1 cellular context compared by ENCODE assay signal in the genomic region with DNA sequence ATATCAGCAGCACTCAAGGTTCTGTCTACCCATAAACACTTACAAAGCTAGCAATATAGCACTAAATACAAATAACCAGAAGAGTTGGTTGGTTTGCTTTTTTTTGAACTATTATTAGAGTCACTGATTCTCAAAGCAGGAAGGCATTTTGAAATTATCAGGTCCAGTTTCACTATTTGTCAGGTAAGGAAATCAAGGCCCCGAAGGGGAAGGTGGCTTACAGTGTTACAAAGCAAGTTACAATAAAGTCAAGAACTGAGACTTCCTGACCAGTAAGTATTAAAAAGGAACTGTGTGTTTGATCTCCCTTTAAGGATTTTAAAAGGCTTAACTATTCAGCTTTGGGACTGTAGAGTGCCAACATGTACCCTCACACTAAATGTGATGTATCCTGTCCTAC.
TF ChIP-seq lines count a peak whose summit lies in the region.

No MANE protein-coding gene starts in this region.

TF ChIP-seq in GM23338, 12 proteins besides CTCF, POLR2A, EP300 and RAD21 (continued from another document):
- TF ChIP-seq, protein P1, sequence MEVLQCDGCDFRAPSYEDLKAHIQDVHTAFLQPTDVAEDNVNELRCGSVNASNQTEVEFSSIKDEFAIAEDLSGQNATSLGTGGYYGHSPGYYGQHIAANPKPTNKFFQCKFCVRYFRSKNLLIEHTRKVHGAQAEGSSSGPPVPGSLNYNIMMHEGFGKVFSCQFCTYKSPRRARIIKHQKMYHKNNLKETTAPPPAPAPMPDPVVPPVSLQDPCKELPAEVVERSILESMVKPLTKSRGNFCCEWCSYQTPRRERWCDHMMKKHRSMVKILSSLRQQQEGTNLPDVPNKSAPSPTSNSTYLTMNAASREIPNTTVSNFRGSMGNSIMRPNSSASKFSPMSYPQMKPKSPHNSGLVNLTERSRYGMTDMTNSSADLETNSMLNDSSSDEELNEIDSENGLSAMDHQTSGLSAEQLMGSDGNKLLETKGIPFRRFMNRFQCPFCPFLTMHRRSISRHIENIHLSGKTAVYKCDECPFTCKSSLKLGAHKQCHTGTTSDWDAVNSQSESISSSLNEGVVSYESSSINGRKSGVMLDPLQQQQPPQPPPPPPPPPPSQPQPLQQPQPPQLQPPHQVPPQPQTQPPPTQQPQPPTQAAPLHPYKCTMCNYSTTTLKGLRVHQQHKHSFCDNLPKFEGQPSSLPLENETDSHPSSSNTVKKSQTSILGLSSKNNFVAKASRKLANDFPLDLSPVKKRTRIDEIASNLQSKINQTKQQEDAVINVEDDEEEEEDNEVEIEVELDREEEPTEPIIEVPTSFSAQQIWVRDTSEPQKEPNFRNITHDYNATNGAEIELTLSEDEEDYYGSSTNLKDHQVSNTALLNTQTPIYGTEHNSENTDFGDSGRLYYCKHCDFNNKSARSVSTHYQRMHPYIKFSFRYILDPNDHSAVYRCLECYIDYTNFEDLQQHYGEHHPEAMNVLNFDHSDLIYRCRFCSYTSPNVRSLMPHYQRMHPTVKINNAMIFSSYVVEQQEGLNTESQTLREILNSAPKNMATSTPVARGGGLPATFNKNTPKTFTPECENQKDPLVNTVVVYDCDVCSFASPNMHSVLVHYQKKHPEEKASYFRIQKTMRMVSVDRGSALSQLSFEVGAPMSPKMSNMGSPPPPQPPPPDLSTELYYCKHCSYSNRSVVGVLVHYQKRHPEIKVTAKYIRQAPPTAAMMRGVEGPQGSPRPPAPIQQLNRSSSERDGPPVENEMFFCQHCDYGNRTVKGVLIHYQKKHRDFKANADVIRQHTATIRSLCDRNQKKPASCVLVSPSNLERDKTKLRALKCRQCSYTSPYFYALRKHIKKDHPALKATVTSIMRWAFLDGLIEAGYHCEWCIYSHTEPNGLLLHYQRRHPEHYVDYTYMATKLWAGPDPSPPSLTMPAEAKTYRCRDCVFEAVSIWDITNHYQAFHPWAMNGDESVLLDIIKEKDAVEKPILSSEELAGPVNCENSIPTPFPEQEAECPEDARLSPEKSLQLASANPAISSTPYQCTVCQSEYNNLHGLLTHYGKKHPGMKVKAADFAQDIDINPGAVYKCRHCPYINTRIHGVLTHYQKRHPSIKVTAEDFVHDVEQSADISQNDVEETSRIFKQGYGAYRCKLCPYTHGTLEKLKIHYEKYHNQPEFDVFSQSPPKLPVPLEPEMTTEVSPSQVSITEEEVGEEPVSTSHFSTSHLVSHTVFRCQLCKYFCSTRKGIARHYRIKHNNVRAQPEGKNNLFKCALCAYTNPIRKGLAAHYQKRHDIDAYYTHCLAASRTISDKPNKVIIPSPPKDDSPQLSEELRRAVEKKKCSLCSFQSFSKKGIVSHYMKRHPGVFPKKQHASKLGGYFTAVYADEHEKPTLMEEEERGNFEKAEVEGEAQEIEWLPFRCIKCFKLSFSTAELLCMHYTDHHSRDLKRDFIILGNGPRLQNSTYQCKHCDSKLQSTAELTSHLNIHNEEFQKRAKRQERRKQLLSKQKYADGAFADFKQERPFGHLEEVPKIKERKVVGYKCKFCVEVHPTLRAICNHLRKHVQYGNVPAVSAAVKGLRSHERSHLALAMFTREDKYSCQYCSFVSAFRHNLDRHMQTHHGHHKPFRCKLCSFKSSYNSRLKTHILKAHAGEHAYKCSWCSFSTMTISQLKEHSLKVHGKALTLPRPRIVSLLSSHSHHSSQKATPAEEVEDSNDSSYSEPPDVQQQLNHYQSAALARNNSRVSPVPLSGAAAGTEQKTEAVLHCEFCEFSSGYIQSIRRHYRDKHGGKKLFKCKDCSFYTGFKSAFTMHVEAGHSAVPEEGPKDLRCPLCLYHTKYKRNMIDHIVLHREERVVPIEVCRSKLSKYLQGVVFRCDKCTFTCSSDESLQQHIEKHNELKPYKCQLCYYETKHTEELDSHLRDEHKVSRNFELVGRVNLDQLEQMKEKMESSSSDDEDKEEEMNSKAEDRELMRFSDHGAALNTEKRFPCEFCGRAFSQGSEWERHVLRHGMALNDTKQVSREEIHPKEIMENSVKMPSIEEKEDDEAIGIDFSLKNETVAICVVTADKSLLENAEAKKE (CRISPR knock-in tag; IDR thresholded peaks at IDR 0.05), result no peak
- no peak for TF ChIP-seq POLR2AphosphoS5 (IDR thresholded peaks at IDR 0.05; ENCODE audit: low read depth)
- no peak for TF ChIP-seq JUNB (IDR thresholded peaks at IDR 0.05; ENCODE audit: unreplicated experiment)
- TF ChIP-seq EZH2 (IDR thresholded peaks at IDR 0.05; ENCODE audit: low read depth, unreplicated experiment), result no peak
